In genomic region chr6:20117474-20117873, GRCh38 we compare ENCODE assay signal across 8 cellular contexts.
DNase-seq lines count a peak whose midpoint lies in the region; ATAC-seq, FAIRE-seq and TF ChIP-seq lines count a peak whose summit lies in the region.

No MANE protein-coding gene starts in this region.

- H3K27me3 ChIP-seq in keratinocyte (ENCODE audit: control insufficient read depth, extremely low read depth, insufficient read depth, low read length) = no peaks in the 10 kb centered on the region
- no peaks in the 10 kb centered on the region for H3K27me3 ChIP-seq in A673 (replicated peaks; ENCODE audit: insufficient read depth, low read depth, low read length, poor library complexity)
- H3K27me3 ChIP-seq in adrenal gland = no peaks in the 10 kb centered on the region

- no peak overlapping the region for H3K9ac ChIP-seq in keratinocyte (ENCODE audit: control insufficient read depth, extremely low read depth, insufficient read depth, low read length)

- no peak overlapping the region for H2AFZ ChIP-seq in keratinocyte (ENCODE audit: control insufficient read depth, low read length)

- BruUV-seq in A673 (replicated peaks; lab: Mats Ljungman, UMichigan) = no TSS peak

- 89 to 97% (median 93%) methylated on average over 3 of the region's 3 CpGs for WGBS in adrenal gland, 4 donors

- peak; percentile 81 for FAIRE-seq in keratinocyte (lab: Jason Lieb, UNC)

- intact Hi-C loops in A673 (cut with micrococcal nuclease; ENCODE audit: unreplicated experiment) (no loop called here), adrenal gland (cut with DNase I) (no loop called here)

- DNase-seq in ELF-1 (ENCODE audit: low read depth, low spot score) (peak; percentile 61), HPDE6-E6E7 (ENCODE audit: extremely low spot score) (peak; percentile 65), keratinocyte (ENCODE audit: low read depth, low spot score) (no peak), ureter (ENCODE audit: low spot score) (no peak), A673 (ENCODE audit: low spot score) (no peak), adrenal gland (no peak)

- POLR2A ChIA-PET in A673 (lab: Charles Lee; ENCODE audit: low non-redundant PET) = no interaction called here

- no peaks in the 10 kb centered on the region for H3K9me1 ChIP-seq in keratinocyte (ENCODE audit: control insufficient read depth, extremely low read depth, insufficient read depth, low read length)

- H3K4me3 ChIP-seq in keratinocyte (ENCODE audit: control insufficient read depth in 2 of 3, extremely low read depth in 1 of 3, insufficient read depth in 2 of 3, low read depth in 1 of 3, low read length in 3 of 3) (no peak overlapping the region), A673 (ENCODE audit: low read depth, low read length, poor library complexity, severe bottlenecking) (no peak overlapping the region), adrenal gland (no peak overlapping the region)

- no peak for TF ChIP-seq POLR2A in adrenal gland (IDR thresholded peaks at IDR 0.05)

- peaks cover 7% of the 10 kb centered on the region for H3K4me1 ChIP-seq in keratinocyte (ENCODE audit: control insufficient read depth, extremely low read depth, insufficient read depth, low read length)
- H3K4me1 ChIP-seq in A673 (ENCODE audit: insufficient read depth, low read length, poor library complexity, severe bottlenecking) = no peaks in the 10 kb centered on the region
- no peaks in the 10 kb centered on the region for H3K4me1 ChIP-seq in adrenal gland (replicated peaks in 1 of 2)

- H3K79me2 ChIP-seq in keratinocyte (ENCODE audit: control insufficient read depth, insufficient read depth, low read length) = no peaks in the 10 kb centered on the region

- H3K27ac ChIP-seq in keratinocyte (ENCODE audit: control insufficient read depth, insufficient read depth, low read length) = no peak overlapping the region
- H3K27ac ChIP-seq in A673 (ENCODE audit: low read depth, low read length, poor library complexity, severe bottlenecking) = no peak overlapping the region
- H3K27ac ChIP-seq in adrenal gland = no peak overlapping the region

- H3K36me3 ChIP-seq in keratinocyte (ENCODE audit: control insufficient read depth in 2 of 2, extremely low read depth in 1 of 2, insufficient read depth in 2 of 2, low read length in 2 of 2) = no peaks in the 10 kb centered on the region
- no peaks in the 10 kb centered on the region for H3K36me3 ChIP-seq in A673 (ENCODE audit: insufficient read depth, low read length, poor library complexity, severe bottlenecking)
- no peaks in the 10 kb centered on the region for H3K36me3 ChIP-seq in adrenal gland (replicated peaks in 1 of 2)

- no peaks in the 10 kb centered on the region for H4K20me1 ChIP-seq in keratinocyte (ENCODE audit: control insufficient read depth, extremely low read depth, insufficient read depth, low read length)

- TF ChIP-seq CTCF in keratinocyte (optimal IDR thresholded peaks at IDR 0.05 in 1 of 3, IDR thresholded peaks at IDR 0.05 in 1 of 3, conservative IDR thresholded peaks at IDR 0.05 in 1 of 3; ENCODE audit: extremely low read depth in 1 of 3, insufficient read depth in 2 of 3, low read length in 3 of 3) = no peak
- TF ChIP-seq CTCF in A673 (conservative IDR thresholded peaks at IDR 0.05; ENCODE audit: low read depth, low read length) = no peak
- no peak for TF ChIP-seq CTCF in adrenal gland (IDR thresholded peaks at IDR 0.05)

- CTCF ChIA-PET in A673 (lab: Charles Lee) = no interaction called here

- peak; percentile 85 for ATAC-seq in GM21576 (IDR thresholded peaks at IDR 0.05; ENCODE audit: unreplicated experiment)
- no peak for ATAC-seq in GM21737 (IDR thresholded peaks at IDR 0.05; ENCODE audit: unreplicated experiment)

- dilution Hi-C loops in keratinocyte (cut with MboI; ENCODE audit: extremely low pct_ligation_motif_present, low sequenced_read_pairs) = no loop called here

- no peak overlapping the region for H3K4me2 ChIP-seq in keratinocyte (ENCODE audit: control insufficient read depth, extremely low read depth, insufficient read depth, low read depth, low read length)

- no peaks in the 10 kb centered on the region for H3K9me3 ChIP-seq in keratinocyte (ENCODE audit: control insufficient read depth, low read depth, low read length)
- no peaks in the 10 kb centered on the region for H3K9me3 ChIP-seq in A673 (ENCODE audit: low read depth, low read length, poor library complexity, severe bottlenecking)
- H3K9me3 ChIP-seq in adrenal gland (replicated peaks in 1 of 3) = no peaks in the 10 kb centered on the region

Comparison
In these comparisons a context has a peak if more than half of its experiments do, and no peak if none do; other contexts are left out.
1. DNase-seq: peak in ELF-1 (single experiment) and HPDE6-E6E7 (single experiment); none in keratinocyte (single experiment), ureter (single experiment), A673 (single experiment) and adrenal gland (0 of 7).